20 cellular contexts compared by ENCODE assay signal in genomic region chr5:23303433-23303832, GRCh38.
"Had no signal": no experiment of that assay in that cellular context is flagged by ENCODE, and none has a peak within 500 bp of the region (broad histone marks: within the 10 kb centered on the region; RNA-seq: fewer than 3 reads in every experiment).

No MANE protein-coding gene starts in this region.

- FAIRE-seq: kidney had no signal

- H3K27me3 ChIP-seq: hepatocyte, spleen, transverse colon had no signal

- H3K4me2 ChIP-seq: hepatocyte had no signal

- H2AFZ ChIP-seq: hepatocyte had no signal

- ATAC-seq: activated CD4-positive, CD25-positive, alpha-beta regulatory T cell treated with anti-CD3 and anti-CD28 coated beads, Interleukin-2, amount 50 U/mL, for 24 hours; activated CD8-positive, alpha-beta memory T cell treated with anti-CD3 and anti-CD28 coated beads, Interleukin-2, amount 10 ng/mL, durations not matched to agents 7 days and 5 days; left ventricle myocardium superior; natural killer cell treated with Interleukin-12 subunit alpha and Interleukin-12 subunit beta and Interleukin-15 and Interleukin-18, amount 100 ng/mL, for 72 hours; sciatic nerve; stimulated activated memory B cell treated with anti-CD40 and anti-IgM and Interleukin-4, amounts not matched to agents 10 μg/mL and 1 μg/mL and 100 μg/mL, for 72 hours had no signal

- H3K79me2 ChIP-seq: hepatocyte had no signal

- H3K4me3 Mint-ChIP-seq: activated CD8-positive, alpha-beta memory T cell treated with anti-CD3 and anti-CD28 coated beads, Interleukin-2, amount 10 ng/mL, durations not matched to agents 7 days and 5 days; activated naive CD4-positive, alpha-beta T cell treated with anti-CD3 and anti-CD28 coated beads, Interleukin-2, amount 50 U/mL, for 24 hours; activated T-cell treated with anti-CD3 and anti-CD28 coated beads, Interleukin-2, amount 50 U/mL, for 24 hours; natural killer cell treated with Interleukin-12 subunit alpha and Interleukin-12 subunit beta and Interleukin-15 and Interleukin-18, amount 100 ng/mL, for 72 hours; stimulated activated memory B cell treated with anti-CD40 and anti-IgM and Interleukin-4, amounts not matched to agents 10 μg/mL and 1 μg/mL and 100 μg/mL, for 72 hours had no signal

- H3K4me1 ChIP-seq: prostate gland, spleen, transverse colon had no signal

- H3K4me3 ChIP-seq: coronary artery, hepatocyte, prostate gland, spleen, transverse colon had no signal

- H3K36me3 Mint-ChIP-seq: activated CD8-positive, alpha-beta memory T cell treated with anti-CD3 and anti-CD28 coated beads, Interleukin-2, amount 10 ng/mL, durations not matched to agents 7 days and 5 days; activated naive CD4-positive, alpha-beta T cell treated with anti-CD3 and anti-CD28 coated beads, Interleukin-2, amount 50 U/mL, for 24 hours; stimulated activated memory B cell treated with anti-CD40 and anti-IgM and Interleukin-4, amounts not matched to agents 10 μg/mL and 1 μg/mL and 100 μg/mL, for 72 hours had no signal

- H3K36me3 ChIP-seq: prostate gland, spleen, transverse colon had no signal

- H3K27me3 Mint-ChIP-seq: activated CD8-positive, alpha-beta memory T cell treated with anti-CD3 and anti-CD28 coated beads, Interleukin-2, amount 10 ng/mL, durations not matched to agents 7 days and 5 days; activated naive CD4-positive, alpha-beta T cell treated with anti-CD3 and anti-CD28 coated beads, Interleukin-2, amount 50 U/mL, for 24 hours; activated T-cell treated with anti-CD3 and anti-CD28 coated beads, Interleukin-2, amount 50 U/mL, for 24 hours; natural killer cell treated with Interleukin-12 subunit alpha and Interleukin-12 subunit beta and Interleukin-15 and Interleukin-18, amount 100 ng/mL, for 72 hours; stimulated activated memory B cell treated with anti-CD40 and anti-IgM and Interleukin-4, amounts not matched to agents 10 μg/mL and 1 μg/mL and 100 μg/mL, for 72 hours had no signal

- H3K27ac ChIP-seq: coronary artery, hepatocyte, prostate gland, spleen, transverse colon had no signal

- H3K4me1 Mint-ChIP-seq: activated CD8-positive, alpha-beta memory T cell treated with anti-CD3 and anti-CD28 coated beads, Interleukin-2, amount 10 ng/mL, durations not matched to agents 7 days and 5 days; activated naive CD4-positive, alpha-beta T cell treated with anti-CD3 and anti-CD28 coated beads, Interleukin-2, amount 50 U/mL, for 24 hours; stimulated activated memory B cell treated with anti-CD40 and anti-IgM and Interleukin-4, amounts not matched to agents 10 μg/mL and 1 μg/mL and 100 μg/mL, for 72 hours had no signal

- H3K9me3 ChIP-seq: prostate gland, transverse colon had no signal

- DNase-seq: activated CD8-positive, alpha-beta memory T cell treated with anti-CD3 and anti-CD28 coated beads, Interleukin-2, amount 10 ng/mL, durations not matched to agents 7 days and 5 days; activated effector memory CD4-positive, alpha-beta T cell treated with Interleukin-2 at 50 U/mL for 16 hours; activated T-cell treated with anti-CD3 and anti-CD28 coated beads, Interleukin-2, amount 50 U/mL, for 24 hours; caudate nucleus; effector CD4-positive, alpha-beta T cell; kidney; left ventricle myocardium superior; mesenchymal stem cell; occipital lobe; spleen; stimulated activated CD4-positive, alpha-beta T cell treated with anti-CD3 and anti-CD28 coated beads, Interleukin-1b, Interleukin-23, amount 100 ng/mL, for 48 hours; transverse colon had no signal

- H3K27ac Mint-ChIP-seq: activated CD8-positive, alpha-beta memory T cell treated with anti-CD3 and anti-CD28 coated beads, Interleukin-2, amount 10 ng/mL, durations not matched to agents 7 days and 5 days; activated naive CD4-positive, alpha-beta T cell treated with anti-CD3 and anti-CD28 coated beads, Interleukin-2, amount 50 U/mL, for 24 hours; activated T-cell treated with anti-CD3 and anti-CD28 coated beads, Interleukin-2, amount 50 U/mL, for 24 hours; natural killer cell treated with Interleukin-12 subunit alpha and Interleukin-12 subunit beta and Interleukin-15 and Interleukin-18, amount 100 ng/mL, for 72 hours; stimulated activated memory B cell treated with anti-CD40 and anti-IgM and Interleukin-4, amounts not matched to agents 10 μg/mL and 1 μg/mL and 100 μg/mL, for 72 hours had no signal
